1 cellular context compared by ENCODE assay signal in genomic region chr17:74916136-74916850, GRCh38.
TF ChIP-seq lines count a peak whose summit lies in the region.

No MANE protein-coding gene starts in this region.

TF ChIP-seq in HEK293, 187 proteins besides CTCF, POLR2A, EP300 and RAD21 (continued from another document):
- no peak for TF ChIP-seq PRDM10 (tag by site-specific recombination; IDR thresholded peaks at IDR 0.05)
TF ChIP-seq in HEK293: peak in this region for 2.
